Comparison of ENCODE assay signal across 1 cellular context in genomic region chr19:3289971-3290569, GRCh38.
TF ChIP-seq lines count a peak whose summit lies in the region.

No MANE protein-coding gene starts in this region.

TF ChIP-seq in HEK293, 187 proteins besides CTCF, POLR2A, EP300 and RAD21 (continued from another document):
- TF ChIP-seq ZNF362 (tag by site-specific recombination; IDR thresholded peaks at IDR 0.05) (no peak), ZNF324 (tag by site-specific recombination; IDR thresholded peaks at IDR 0.05) (no peak), MZF1 (tag by site-specific recombination; IDR thresholded peaks at IDR 0.05; ENCODE audit: borderline replicate concordance) (no peak), KLF9 (tag by site-specific recombination; IDR thresholded peaks at IDR 0.05; ENCODE audit: low read depth) (peak; percentile 82), ZNF596 (tag by site-specific recombination; IDR thresholded peaks at IDR 0.05) (no peak), ZNF747 (tag by site-specific recombination; IDR thresholded peaks at IDR 0.05) (no peak), ZNF354C (tag by site-specific recombination; IDR thresholded peaks at IDR 0.05; ENCODE audit: borderline replicate concordance, low read depth) (no peak), ZNF239 (tag by site-specific recombination; IDR thresholded peaks at IDR 0.05) (no peak), HOXA7 (CRISPR knock-in tag; IDR thresholded peaks at IDR 0.05; ENCODE audit: borderline replicate concordance) (no peak), ZNF169 (tag by site-specific recombination; IDR thresholded peaks at IDR 0.05) (no peak), ZNF37A (tag by site-specific recombination; IDR thresholded peaks at IDR 0.05) (no peak), ZNF837 (tag by site-specific recombination; IDR thresholded peaks at IDR 0.05) (no peak), ZNF266 (tag by site-specific recombination; IDR thresholded peaks at IDR 0.05; ENCODE audit: low read depth) (no peak), GLI4 (tag by site-specific recombination; IDR thresholded peaks at IDR 0.05) (no peak), KLF16 (tag by site-specific recombination; IDR thresholded peaks at IDR 0.05) (no peak), ZNF580 (tag by site-specific recombination; IDR thresholded peaks at IDR 0.05) (0 out of 2 replicates have a peak, but pooled peaks have one; percentile 25), ZBTB21 (tag by site-specific recombination; IDR thresholded peaks at IDR 0.05) (no peak), RBAK (tag by site-specific recombination; IDR thresholded peaks at IDR 0.05) (no peak), ZNF660 (tag by site-specific recombination; IDR thresholded peaks at IDR 0.05) (no peak), BCL11B (tag by site-specific recombination; IDR thresholded peaks at IDR 0.05; ENCODE audit: low read depth) (no peak), ZNF335 (tag by site-specific recombination; conservative IDR thresholded peaks at IDR 0.05) (peak; percentile 29; the same call in 1 of the 2 replicates), ZNF24 (tag by site-specific recombination; IDR thresholded peaks at IDR 0.05) (0 out of 2 replicates have a peak, but pooled peaks have one; percentile 34), ZNF202 (tag by site-specific recombination; IDR thresholded peaks at IDR 0.05; ENCODE audit: borderline replicate concordance) (no peak), ZBTB26 (tag by site-specific recombination; optimal IDR thresholded peaks at IDR 0.05) (no peak), ZBTB20 (tag by site-specific recombination; IDR thresholded peaks at IDR 0.05) (0 out of 2 replicates have a peak, but pooled peaks have one; percentile 27), KLF10 (tag by site-specific recombination; IDR thresholded peaks at IDR 0.05) (peak; percentile 80), ZNF544 (tag by site-specific recombination; IDR thresholded peaks at IDR 0.05) (no peak), ZBTB17 (tag by site-specific recombination; IDR thresholded peaks at IDR 0.05) (peak; percentile 62), GLIS1 (tag by site-specific recombination; IDR thresholded peaks at IDR 0.05) (peak; percentile 97), IKZF3 (tag by site-specific recombination; IDR thresholded peaks at IDR 0.05) (no peak), ZNF629 (tag by site-specific recombination; IDR thresholded peaks at IDR 0.05) (no peak), HOXD13 (CRISPR knock-in tag; IDR thresholded peaks at IDR 0.05; ENCODE audit: borderline replicate concordance) (no peak), PBX3 (CRISPR knock-in tag; IDR thresholded peaks at IDR 0.05) (no peak), ZNF19 (tag by site-specific recombination; IDR thresholded peaks at IDR 0.05; ENCODE audit: low read depth) (no peak), SP7 (tag by site-specific recombination; IDR thresholded peaks at IDR 0.05) (no peak; the same call in 1 of the 2 replicates), ZNF341 (tag by site-specific recombination; IDR thresholded peaks at IDR 0.05; ENCODE audit: low read depth) (peak; percentile 75), ZNF621 (tag by site-specific recombination; IDR thresholded peaks at IDR 0.05) (no peak), ZFHX2 (tag by site-specific recombination; conservative IDR thresholded peaks at IDR 0.05) (peak; percentile 84), GLIS2 (tag by site-specific recombination; IDR thresholded peaks at IDR 0.05) (peak; percentile 61), ZNF280D (tag by site-specific recombination; IDR thresholded peaks at IDR 0.05) (no peak), ZNF473 (tag by site-specific recombination; IDR thresholded peaks at IDR 0.05) (no peak), ZNF404 (tag by site-specific recombination; IDR thresholded peaks at IDR 0.05) (no peak), SP3 (tag by site-specific recombination; IDR thresholded peaks at IDR 0.05) (peak; percentile 62), ZNF664 (tag by site-specific recombination; IDR thresholded peaks at IDR 0.05) (no peak), KLF17 (tag by site-specific recombination; IDR thresholded peaks at IDR 0.05) (peak; percentile 86), ZNF10 (tag by site-specific recombination; IDR thresholded peaks at IDR 0.05) (no peak), ZNF692 (tag by site-specific recombination; IDR thresholded peaks at IDR 0.05) (no peak), PATZ1 (tag by site-specific recombination; IDR thresholded peaks at IDR 0.05) (peak; percentile 88), EGR2 (tag by site-specific recombination; IDR thresholded peaks at IDR 0.05; ENCODE audit: low read depth) (peak; percentile 85), ZNF138 (tag by site-specific recombination; IDR thresholded peaks at IDR 0.05; ENCODE audit: borderline replicate concordance) (no peak), ZNF211 (tag by site-specific recombination; IDR thresholded peaks at IDR 0.05; ENCODE audit: low read depth) (no peak), ZNF776 (tag by site-specific recombination; IDR thresholded peaks at IDR 0.05; ENCODE audit: borderline replicate concordance) (no peak), YY2 (tag by site-specific recombination; IDR thresholded peaks at IDR 0.05) (no peak), REPIN1 (tag by site-specific recombination; IDR thresholded peaks at IDR 0.05; ENCODE audit: low read depth) (no peak), ZFP69B (tag by site-specific recombination; IDR thresholded peaks at IDR 0.05) (no peak), HIC1 (tag by site-specific recombination; IDR thresholded peaks at IDR 0.05) (peak; percentile 58; the same call in 1 of the 2 replicates), ZFP3 (tag by site-specific recombination; IDR thresholded peaks at IDR 0.05; ENCODE audit: low read depth) (no peak), ZNF121 (tag by site-specific recombination; IDR thresholded peaks at IDR 0.05) (no peak), ZNF600 (tag by site-specific recombination; IDR thresholded peaks at IDR 0.05) (peak; percentile 81)
